Comparison of ENCODE assay signal across 17 cellular contexts in the genomic region with DNA sequence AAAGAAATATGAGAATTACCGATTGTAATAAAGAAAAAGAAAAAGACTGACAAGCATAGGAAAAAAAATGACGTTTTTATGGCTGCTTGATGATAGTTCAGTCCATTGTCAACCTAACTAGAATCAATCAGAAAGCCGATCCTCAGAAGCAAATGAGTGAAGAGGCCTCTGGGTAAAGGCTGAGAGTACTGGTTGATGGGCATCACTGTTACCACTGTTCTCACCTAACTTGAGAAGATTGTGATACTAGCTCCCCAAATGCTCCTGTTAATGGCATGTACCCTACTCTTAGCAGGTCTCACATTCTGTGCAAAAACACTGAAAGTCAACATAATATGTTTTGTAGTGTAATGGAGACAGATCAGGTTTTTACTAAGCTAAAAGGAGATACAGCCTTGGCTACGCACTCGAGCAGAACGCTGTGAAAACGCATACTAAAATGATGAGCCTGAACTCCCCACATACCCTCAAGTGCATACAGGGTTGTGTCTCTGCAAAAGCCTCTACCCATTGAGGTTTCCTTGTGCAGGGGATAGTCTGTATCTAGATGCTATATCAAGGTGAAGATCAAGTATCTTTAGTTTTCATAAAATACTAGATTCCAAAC.
DNase-seq lines count a peak whose midpoint lies in the region; ATAC-seq, FAIRE-seq and TF ChIP-seq lines count a peak whose summit lies in the region.
"Had no signal": no experiment of that assay in that cellular context is flagged by ENCODE, and none has a peak within 500 bp of the region (broad histone marks: within the 10 kb centered on the region; RNA-seq: fewer than 3 reads in every experiment).

No MANE protein-coding gene starts in this region.

- H4K20me1 ChIP-seq in Loucy (ENCODE audit: insufficient read depth, low read length, poor library complexity, severe bottlenecking) (no peaks in the 10 kb centered on the region), GM12878 (ENCODE audit: control insufficient read depth, insufficient read depth) (no peaks in the 10 kb centered on the region)

- H3K27me3 Mint-ChIP-seq in activated naive CD4-positive, alpha-beta T cell treated with anti-CD3 and anti-CD28 coated beads, Interleukin-2, amount 50 U/mL, for 24 hours: no peaks in the 10 kb centered on the region
- H3K27me3 Mint-ChIP-seq in stimulated activated naive CD8-positive, alpha-beta T cell treated with anti-CD3 and anti-CD28 coated beads, Interleukin-15, amount 100 ng/mL, for 72 hours: no peaks in the 10 kb centered on the region

- TF ChIP-seq POLR2A in GM12878 (IDR thresholded peaks at IDR 0.05; ENCODE audit: low read depth, low read length): no peak

- no peaks in the 10 kb centered on the region for H3K27me3 ChIP-seq in Loucy (ENCODE audit: insufficient read depth, low read length, poor library complexity, severe bottlenecking)
- no peaks in the 10 kb centered on the region for H3K27me3 ChIP-seq in GM12878 (replicated peaks in 1 of 2; ENCODE audit: control insufficient read depth in 2 of 2, insufficient read depth in 2 of 2, low read length in 1 of 2)
- H3K27me3 ChIP-seq: gastroesophageal sphincter, pancreas had no signal

- no peak for TF ChIP-seq RAD21 in GM12878 (IDR thresholded peaks at IDR 0.05; ENCODE audit: insufficient read depth, low read depth, low read length)

- H3K79me2 ChIP-seq in Loucy (ENCODE audit: insufficient read depth, low read length): peaks cover 3% of the 10 kb centered on the region; the same call in 1 of the 2 replicates
- no peaks in the 10 kb centered on the region for H3K79me2 ChIP-seq in GM12878 (ENCODE audit: control insufficient read depth, insufficient read depth, low read length)

- TF ChIP-seq CTCF in Loucy (conservative IDR thresholded peaks at IDR 0.05; ENCODE audit: low read length) (no peak), GM12878 (IDR thresholded peaks at IDR 0.05 in 2 of 3, conservative IDR thresholded peaks at IDR 0.05 in 1 of 3; ENCODE audit: control insufficient read depth in 2 of 3, extremely low read depth in 1 of 3, insufficient read depth in 1 of 3, low read depth in 3 of 3, low read length in 3 of 3) (no peak)

- H2AFZ ChIP-seq in Loucy (ENCODE audit: low read length) (no peak overlapping the region), GM12878 (ENCODE audit: control insufficient read depth, low read depth, low read length) (peak overlapping the region; percentile 90)

- DNase-seq in activated naive CD4-positive, alpha-beta T cell treated with anti-CD3 and anti-CD28 coated beads, Interleukin-2, amount 50 U/mL, for 16 hours: no peak
- DNase-seq in GM12878 (ENCODE audit: low read depth, low spot score) (peak; percentile 21), DMS114 treated with DMSO at 0.1 percent for 48 hours (lab: John Stamatoyannopoulos, UW; ENCODE audit: unreplicated experiment) (no peak)
- DNase-seq in stimulated activated naive CD8-positive, alpha-beta T cell treated with anti-CD3 and anti-CD28 coated beads, Interleukin-15, amount 100 ng/mL, for 72 hours: no peak
- DNase-seq: DMS153, NCI-H2081 treated with DMSO at 0.1 percent for 48 hours, NCI-H82, pancreas, substantia nigra, T-helper 9 cell had no signal

- H3K36me3 Mint-ChIP-seq in activated naive CD4-positive, alpha-beta T cell treated with anti-CD3 and anti-CD28 coated beads, Interleukin-2, amount 50 U/mL, for 24 hours: no peaks in the 10 kb centered on the region

- POLR2A ChIA-PET in GM12878 (lab: Charles Lee): interaction anchor here (0.5 to 3.4 kb wide), 7 partner anchors 10 to 141 kb away, joined by 3 to 14 read pairs (median 4); no protein-coding TSS in a partner anchor

- H3K9me3 Mint-ChIP-seq in activated naive CD4-positive, alpha-beta T cell treated with anti-CD3 and anti-CD28 coated beads, Interleukin-2, amount 50 U/mL, for 24 hours: no peaks in the 10 kb centered on the region
- no peaks in the 10 kb centered on the region for H3K9me3 Mint-ChIP-seq in stimulated activated naive CD8-positive, alpha-beta T cell treated with anti-CD3 and anti-CD28 coated beads, Interleukin-15, amount 100 ng/mL, for 72 hours

- peak overlapping the region; percentile 77 for H3K27ac Mint-ChIP-seq in activated naive CD4-positive, alpha-beta T cell treated with anti-CD3 and anti-CD28 coated beads, Interleukin-2, amount 50 U/mL, for 24 hours
- H3K27ac Mint-ChIP-seq in stimulated activated naive CD8-positive, alpha-beta T cell treated with anti-CD3 and anti-CD28 coated beads, Interleukin-15, amount 100 ng/mL, for 72 hours: no peak overlapping the region

- H3K9me3 ChIP-seq in Loucy (ENCODE audit: insufficient read depth, low read depth, low read length) (no peaks in the 10 kb centered on the region), GM12878 (replicated peaks; ENCODE audit: control insufficient read depth, insufficient read depth, low read length) (no peaks in the 10 kb centered on the region; the same call in 2 of the 3 replicates)
- H3K9me3 ChIP-seq: gastroesophageal sphincter, pancreas had no signal

- peak; percentile 72 for ATAC-seq in GM12878
- no peak for ATAC-seq in stimulated activated naive CD8-positive, alpha-beta T cell treated with anti-CD3 and anti-CD28 coated beads, Interleukin-15, amount 100 ng/mL, for 72 hours
- ATAC-seq in GM19455 (IDR thresholded peaks at IDR 0.05; ENCODE audit: unreplicated experiment): no peak
- ATAC-seq in HG03565 (IDR thresholded peaks at IDR 0.05; ENCODE audit: unreplicated experiment): no peak
- ATAC-seq: gastroesophageal sphincter had no signal

- in situ Hi-C loops in GM12878 (cut with MboI): no loop called here

- H3F3A ChIP-seq in Loucy (ENCODE audit: low read depth): 0 out of 2 replicates have a peak, but pooled peaks cover 4% of the 10 kb centered on the region

- 45% methylated on average over 7 of the region's 7 CpGs for WGBS in GM12878 (ENCODE audit: insufficient coverage, insufficient replicate concordance, low lambda C conversion rate, missing lambda C conversion rate)

- no peaks in the 10 kb centered on the region for H3K9me2 ChIP-seq in Loucy (replicated peaks; ENCODE audit: low read depth, low read length)

- peak overlapping the region; percentile 98 for H3K27ac ChIP-seq in GM12878 (ENCODE audit: control insufficient read depth, insufficient read depth)

- CTCF ChIA-PET in GM12878 (lab: Yijun Ruan, JAX): interaction anchor here (0.8 to 1.7 kb wide), 5 partner anchors 10 to 64 kb away, joined by 3 to 11 read pairs (median 5); no protein-coding TSS in a partner anchor

- RAD21 ChIA-PET in GM12878 (lab: Charles Lee; ENCODE audit: unreplicated experiment): interaction anchor here (1.1 to 2.7 kb wide), 14 partner anchors 10 to 307 kb away, joined by 3 to 18 read pairs (median 6); no protein-coding TSS in a partner anchor

- no peak overlapping the region for H3K4me3 ChIP-seq in Loucy (ENCODE audit: low read length, poor library complexity, severe bottlenecking)
- H3K4me3 ChIP-seq in GM12878: 0 out of 2 replicates have a peak overlapping the region, but pooled peaks have one; percentile 13
- H3K4me3 ChIP-seq: skin epidermis had no signal

- no peaks in the 10 kb centered on the region for H3K36me3 ChIP-seq in Loucy (ENCODE audit: insufficient read depth, low read length)
- no peaks in the 10 kb centered on the region; a peak in 1 of 4 replicates for H3K36me3 ChIP-seq in GM12878 (ENCODE audit: control insufficient read depth in 2 of 2, insufficient read depth in 2 of 2, low read length in 1 of 2)
- H3K36me3 ChIP-seq: gastroesophageal sphincter, pancreas had no signal

- H3K9ac ChIP-seq in Loucy (ENCODE audit: low read depth, low read length, poor library complexity, severe bottlenecking): peak overlapping the region; percentile 79
- peak overlapping the region; percentile 72 for H3K9ac ChIP-seq in GM12878 (ENCODE audit: control insufficient read depth, insufficient read depth, low read length)

- FAIRE-seq in GM12878 (lab: Jason Lieb, UNC): no peak
- FAIRE-seq: endothelial cell of umbilical vein, pancreas had no signal

- TF ChIP-seq EP300 in GM12878 (IDR thresholded peaks at IDR 0.05; ENCODE audit: borderline replicate concordance in 1 of 2, control insufficient read depth in 1 of 2, low read depth in 2 of 2, low read length in 2 of 2): no peak

- SMC1A ChIA-PET in GM12878 (lab: Charles Lee; ENCODE audit: uncharacterized antibody, unreplicated experiment): interaction anchor here (0.5 to 3.0 kb wide), 19 partner anchors 10 to 142 kb away, joined by 3 to 24 read pairs (median 6); no protein-coding TSS in a partner anchor

- H3K4me2 ChIP-seq in Loucy (ENCODE audit: low read depth, low read length, poor library complexity, severe bottlenecking) (peak overlapping the region; percentile 93), GM12878 (ENCODE audit: control insufficient read depth, insufficient read depth) (peak overlapping the region; percentile 97)

- H3K4me3 Mint-ChIP-seq in activated naive CD4-positive, alpha-beta T cell treated with anti-CD3 and anti-CD28 coated beads, Interleukin-2, amount 50 U/mL, for 24 hours: peak overlapping the region; percentile 47
- peak overlapping the region; percentile 3 to 79 for H3K4me3 Mint-ChIP-seq in stimulated activated naive CD8-positive, alpha-beta T cell treated with anti-CD3 and anti-CD28 coated beads, Interleukin-15, amount 100 ng/mL, for 72 hours

- intact Hi-C loops in GM12878 (cut with micrococcal nuclease; ENCODE audit: unreplicated experiment): loop anchor here (2.0 to 5.0 kb wide), 3 partner anchors 48 to 305 kb away; no protein-coding TSS in a partner anchor

- no TSS peak for BruUV-seq in GM12878 (replicated peaks; lab: Mats Ljungman, UMichigan)

- H3K4me1 ChIP-seq in Loucy (ENCODE audit: insufficient read depth, low read length, poor library complexity, severe bottlenecking) (peaks cover 46% of the 10 kb centered on the region), GM12878 (ENCODE audit: control insufficient read depth, insufficient read depth, low read length) (peaks cover 25% of the 10 kb centered on the region)

- peaks cover 35% of the 10 kb centered on the region for H3K4me1 Mint-ChIP-seq in activated naive CD4-positive, alpha-beta T cell treated with anti-CD3 and anti-CD28 coated beads, Interleukin-2, amount 50 U/mL, for 24 hours
- peaks cover 14% of the 10 kb centered on the region for H3K4me1 Mint-ChIP-seq in stimulated activated naive CD8-positive, alpha-beta T cell treated with anti-CD3 and anti-CD28 coated beads, Interleukin-15, amount 100 ng/mL, for 72 hours

TF ChIP-seq in GM12878, 131 proteins besides CTCF, POLR2A, EP300 and RAD21 (continues in another document):
- TF ChIP-seq PAX5 (IDR thresholded peaks at IDR 0.05; ENCODE audit: borderline replicate concordance, low read depth, low read length): peak; percentile 30; the same call in 1 of the 2 replicates
- TF ChIP-seq IKZF1 (conservative IDR thresholded peaks at IDR 0.05): 0 out of 2 replicates have a peak, but pooled peaks have one; percentile 9
- peak; percentile 46; the same call in 1 of the 2 replicates for TF ChIP-seq MTA2 (IDR thresholded peaks at IDR 0.05; ENCODE audit: low read depth)
